8 cellular contexts compared by ENCODE assay signal in genomic region chr19:13732337-13732736, GRCh38. TPM values are rescaled to one million over a fixed set of nuclear protein-coding genes. Genes with fewer than 3 reads are reported as not detected.
DNase-seq lines count a peak whose midpoint lies in the region; ATAC-seq, FAIRE-seq and TF ChIP-seq lines count a peak whose summit lies in the region.

No MANE protein-coding gene starts in this region.

- H3K4me3 ChIP-seq in OCI-LY3 (ENCODE audit: low read length) (peak overlapping the region; percentile 96), H1 (ENCODE audit: extremely low read depth in 1 of 4, insufficient read depth in 2 of 4, low read depth in 3 of 4, low read length in 4 of 4) (peak overlapping the region in 3 of 4 experiments; percentile 48 to 61 (median 61); a peak in 4 of 8 replicates), trophoblast cell (ENCODE audit: low read depth, low read length) (no peak overlapping the region)

- H3K14ac ChIP-seq in H1 (ENCODE audit: insufficient read length): no peak overlapping the region
- H3K14ac ChIP-seq in trophoblast cell (ENCODE audit: low read length): no peak overlapping the region

- no peak overlapping the region for H2AK5ac ChIP-seq in H1 (ENCODE audit: low read depth, low read length)
- no peak overlapping the region for H2AK5ac ChIP-seq in trophoblast cell (ENCODE audit: low read length)

- H3K18ac ChIP-seq in H1 (ENCODE audit: extremely low read depth, low read length): no peak overlapping the region
- no peak overlapping the region for H3K18ac ChIP-seq in trophoblast cell (ENCODE audit: low read length)

- H4K8ac ChIP-seq in H1 (ENCODE audit: extremely low read depth, insufficient read depth, low read length) (no peak overlapping the region), trophoblast cell (ENCODE audit: low read depth, low read length) (no peak overlapping the region)

- H2BK120ac ChIP-seq in H1 (replicated peaks; ENCODE audit: low read depth, low read length): no peak overlapping the region
- no peak overlapping the region for H2BK120ac ChIP-seq in trophoblast cell (ENCODE audit: insufficient read depth, low read length, poor library complexity)

- no peak overlapping the region for H2BK12ac ChIP-seq in H1 (ENCODE audit: low read depth, low read length)
- H2BK12ac ChIP-seq in trophoblast cell (ENCODE audit: low read length): no peak overlapping the region

- no peak overlapping the region for H4K5ac ChIP-seq in H1 (ENCODE audit: insufficient read length, low read depth, low read length)

- TF ChIP-seq EP300 in H1 (IDR thresholded peaks at IDR 0.05; ENCODE audit: borderline replicate concordance in 1 of 2, low read depth in 2 of 2, low read length in 2 of 2): no peak

- peak overlapping the region; percentile 99 for H3K4me2 ChIP-seq in OCI-LY3 (ENCODE audit: low read length)
- peak overlapping the region; percentile 81 to 88; a peak in 3 of 4 replicates for H3K4me2 ChIP-seq in H1 (ENCODE audit: insufficient read depth in 1 of 2, low read depth in 2 of 2, low read length in 2 of 2)
- H3K4me2 ChIP-seq in trophoblast cell (ENCODE audit: low read length): peak overlapping the region; percentile 96

- POLR2A ChIA-PET in H1 (lab: Charles Lee; ENCODE audit: partially characterized antibody): interaction anchor here (1.1 kb wide), 1 partner anchor 8 kb away, joined by 4 read pairs; no protein-coding TSS in a partner anchor

- 88% methylated on average over 7 of the region's 8 CpGs; no CpG with 5 or more reads in 1 of the 2 experiments for WGBS in H1 (ENCODE audit: extremely low coverage in 1 of 2, insufficient coverage in 1 of 2, insufficient read length in 1 of 2, insufficient replicate concordance in 2 of 2, low coverage in 1 of 2, low lambda C conversion rate in 2 of 2, missing lambda C conversion rate in 1 of 2), 2 experiments
- WGBS in trophoblast cell (ENCODE audit: extremely low coverage, insufficient coverage, insufficient read length): no CpG with 5 or more reads among the region's 8 CpGs

- H3K9me3 ChIP-seq in ES-I3 (ENCODE audit: control insufficient read depth, insufficient read depth, low read length) (no peaks in the 10 kb centered on the region), OCI-LY3 (ENCODE audit: insufficient read depth, low read length) (no peaks in the 10 kb centered on the region), H1 (ENCODE audit: insufficient read depth in 2 of 2, low read depth in 1 of 2, low read length in 1 of 2) (no peaks in the 10 kb centered on the region), trophoblast cell (ENCODE audit: insufficient read depth, low read depth, low read length) (no peaks in the 10 kb centered on the region)

- no peak overlapping the region for H4K12ac ChIP-seq in trophoblast cell (ENCODE audit: low read depth, low read length)

- H3K79me1 ChIP-seq in H1 (ENCODE audit: low read depth, low read length) (no peaks in the 10 kb centered on the region; the same call in 1 of the 2 replicates), trophoblast cell (ENCODE audit: low read length) (peaks cover 5% of the 10 kb centered on the region)

- H3K23ac ChIP-seq in H1 (ENCODE audit: insufficient read length) (no peak overlapping the region), trophoblast cell (ENCODE audit: low read length) (no peak overlapping the region)

- H3K27ac ChIP-seq in OCI-LY3 (ENCODE audit: low read length): no peak overlapping the region
- no peak overlapping the region for H3K27ac ChIP-seq in H1 (ENCODE audit: low read depth, low read length)
- H3K27ac ChIP-seq in trophoblast cell (ENCODE audit: low read depth, low read length): no peak overlapping the region

- DNase-seq in H1 (ENCODE audit: low read depth in 1 of 2, low spot score in 2 of 2) (no peak), trophoblast cell (no peak), NCI-H1694 (lab: John Stamatoyannopoulos, UW) (no peak), occipital lobe (lab: John Stamatoyannopoulos, UW) (no peak), SIG-M5 (lab: John Stamatoyannopoulos, UW) (no peak)

- FAIRE-seq in H1 (lab: Jason Lieb, UNC): no peak

- no peak overlapping the region for H2AFZ ChIP-seq in OCI-LY3 (ENCODE audit: low read depth, low read length)
- no peak overlapping the region for H2AFZ ChIP-seq in H1 (ENCODE audit: low read length)
- H2AFZ ChIP-seq in trophoblast cell (ENCODE audit: insufficient read depth, low read length, poor library complexity): no peak overlapping the region

- CTCF ChIA-PET in H1 (lab: Charles Lee; ENCODE audit: partially characterized antibody): interaction anchor here (0.9 to 3.0 kb wide), 4 partner anchors 10 to 311 kb away, joined by 3 to 13 read pairs (median 4); no protein-coding TSS in a partner anchor

- H2BK5ac ChIP-seq in H1 (ENCODE audit: low read depth, low read length): no peak overlapping the region
- no peak overlapping the region for H2BK5ac ChIP-seq in trophoblast cell (ENCODE audit: low read depth, low read length, poor library complexity)

- H3K36me3 ChIP-seq in ES-I3 (ENCODE audit: insufficient read depth, low read length) (no peaks in the 10 kb centered on the region), OCI-LY3 (replicated peaks; ENCODE audit: low read depth, low read length) (no peaks in the 10 kb centered on the region), H1 (ENCODE audit: control insufficient read depth in 2 of 4, insufficient read depth in 4 of 4, low read length in 3 of 4) (no peaks in the 10 kb centered on the region; a peak in 1 of 8 replicates), trophoblast cell (ENCODE audit: control insufficient read depth in 1 of 2, insufficient read depth in 2 of 2, low read length in 2 of 2) (no peaks in the 10 kb centered on the region)

- H3K4ac ChIP-seq in H1 (replicated peaks; ENCODE audit: insufficient read length, low read depth, low read length) (no peak overlapping the region), trophoblast cell (ENCODE audit: low read depth, low read length) (no peak overlapping the region)

- H3K23me2 ChIP-seq in H1 (ENCODE audit: low read depth, low read length): peaks cover 4% of the 10 kb centered on the region

- H3K79me2 ChIP-seq in OCI-LY3 (ENCODE audit: low read length): no peaks in the 10 kb centered on the region
- H3K79me2 ChIP-seq in H1 (ENCODE audit: control insufficient read depth in 1 of 2, insufficient read depth in 2 of 2, low read length in 2 of 2): no peaks in the 10 kb centered on the region
- H3K79me2 ChIP-seq in trophoblast cell (ENCODE audit: control insufficient read depth, insufficient read depth, low read length, poor library complexity): peaks cover 3% of the 10 kb centered on the region

- H3K9ac ChIP-seq in ES-I3 (ENCODE audit: low read depth, low read length): peak overlapping the region; percentile 92; the same call in 1 of the 2 replicates
- H3K9ac ChIP-seq in OCI-LY3 (ENCODE audit: low read length): no peak overlapping the region
- H3K9ac ChIP-seq in H1 (replicated peaks in 1 of 4; ENCODE audit: extremely low read depth in 1 of 4, low read depth in 3 of 4, low read length in 3 of 4): peak overlapping the region in 1 of 4 experiments; percentile 81; a peak in 1 of 7 replicates
- H3K9ac ChIP-seq in trophoblast cell (ENCODE audit: low read length): no peak overlapping the region

- no peak for ATAC-seq in HG02798 (IDR thresholded peaks at IDR 0.05; ENCODE audit: poor library complexity, unreplicated experiment)

- TF ChIP-seq CTCF in OCI-LY3 (IDR thresholded peaks at IDR 0.05; ENCODE audit: low read depth, low read length) (no peak), H1 (IDR thresholded peaks at IDR 0.05; ENCODE audit: control extremely low read depth in 1 of 3, insufficient read depth in 1 of 3, low read depth in 1 of 3, low read length in 3 of 3) (no peak)

- H3K27me3 ChIP-seq in OCI-LY3 (ENCODE audit: low read depth, low read length) (no peaks in the 10 kb centered on the region), H1 (replicated peaks in 1 of 4; ENCODE audit: control insufficient read depth in 3 of 4, extremely low read depth in 1 of 4, insufficient read depth in 3 of 4, low read length in 3 of 4) (no peaks in the 10 kb centered on the region), trophoblast cell (ENCODE audit: insufficient read depth, low read length) (no peaks in the 10 kb centered on the region)

- H3K4me1 ChIP-seq in ES-I3 (ENCODE audit: insufficient read depth, low read length): peaks cover 8% of the 10 kb centered on the region; the same call in 1 of the 2 replicates
- peaks cover 25% of the 10 kb centered on the region for H3K4me1 ChIP-seq in OCI-LY3 (ENCODE audit: low read length)
- H3K4me1 ChIP-seq in H1 (replicated peaks in 1 of 4; ENCODE audit: control insufficient read depth in 3 of 4, insufficient read depth in 4 of 4, low read length in 3 of 4): peaks cover 0 to 5% (median 0%) of the 10 kb centered on the region in 4 experiments; a peak in 2 of 7 replicates
- H3K4me1 ChIP-seq in trophoblast cell (ENCODE audit: control insufficient read depth in 1 of 2, insufficient read depth in 2 of 2, low read length in 2 of 2): peaks cover 3 to 7% of the 10 kb centered on the region in 2 experiments

- H4K91ac ChIP-seq in H1 (replicated peaks; ENCODE audit: insufficient read length, low read length): no peak overlapping the region
- H4K91ac ChIP-seq in trophoblast cell (ENCODE audit: low read depth, low read length): no peak overlapping the region

- no peak overlapping the region for H2BK15ac ChIP-seq in H1 (ENCODE audit: low read length)

- no peak overlapping the region for H3K56ac ChIP-seq in H1 (replicated peaks; ENCODE audit: insufficient read length, low read depth, low read length)

- H4K20me1 ChIP-seq in OCI-LY3 (ENCODE audit: insufficient read depth, low read length) (no peaks in the 10 kb centered on the region), H1 (replicated peaks in 1 of 2; ENCODE audit: control insufficient read depth in 1 of 2, insufficient read depth in 2 of 2, low read length in 2 of 2) (no peaks in the 10 kb centered on the region)

- no peak for TF ChIP-seq RAD21 in H1 (IDR thresholded peaks at IDR 0.05 in 1 of 2, conservative IDR thresholded peaks at IDR 0.05 in 1 of 2; ENCODE audit: low read depth in 2 of 2, low read length in 2 of 2)

- TF ChIP-seq POLR2A in H1 (IDR thresholded peaks at IDR 0.05; ENCODE audit: control extremely low read depth in 1 of 2, low read depth in 2 of 2, low read length in 2 of 2): no peak

- no peak overlapping the region for H2BK20ac ChIP-seq in H1 (ENCODE audit: low read length)

RNA-seq across cellular contexts. Expression of gene MRI1, which starts 32.0 kb away (rescaled TPM):
- 21.7 and 24.5 TPM in 2 replicates for total RNA-seq in H1 (2021; fragmentation: NEBNext Ultra II Directional; extraction: Animal tissue kit (Norgen Biotek cat#: 25700))
- 29.5 and 44.6 TPM in 2 replicates for polyA plus RNA-seq in H1 (2011; rRNA removed)
- 35.0 TPM for polyA plus RNA-seq in H1 (2011; cell fraction: cytosol; rRNA removed)
- polyA plus RNA-seq in H1 (2011; cell fraction: nucleus; rRNA removed): 91.3 TPM
- 14.6 to 20.0 TPM (median 18.0 TPM) in 4 replicates for polyA plus RNA-seq in H1 (2012, experiment 1 of 2)
- polyA plus RNA-seq in H1 (2012, experiment 2 of 2): 21.8 TPM
- polyA plus RNA-seq in H1 (2013, experiment 1 of 2): 21.4 TPM
- 20.1 TPM for polyA plus RNA-seq in H1 (2013, experiment 2 of 2)
- polyA minus RNA-seq in H1 (2011; rRNA and poly(A)+ RNA removed): 14.9 and 18.8 TPM in 2 replicates
- 22.0 TPM for polyA minus RNA-seq in H1 (2011; cell fraction: cytosol; rRNA and poly(A)+ RNA removed)
- polyA minus RNA-seq in H1 (2011; cell fraction: nucleus; rRNA and poly(A)+ RNA removed): 18.2 TPM
- polyA plus RNA-seq in trophoblast cell (2013): 24.5 and 25.8 TPM in 2 replicates
- 16.4 TPM for total RNA-seq in occipital lobe

RNA-seq across cellular contexts. Expression of gene C19orf53, which starts 41.9 kb away (rescaled TPM):
- total RNA-seq in H1 (2021; fragmentation: NEBNext Ultra II Directional; extraction: Animal tissue kit (Norgen Biotek cat#: 25700)): 104 and 116 TPM in 2 replicates
- polyA plus RNA-seq in H1 (2011; rRNA removed): 169 and 193 TPM in 2 replicates
- polyA plus RNA-seq in H1 (2011; cell fraction: cytosol; rRNA removed): 245 TPM
- 182 TPM for polyA plus RNA-seq in H1 (2011; cell fraction: nucleus; rRNA removed)
- polyA plus RNA-seq in H1 (2012, experiment 1 of 2): 163 to 238 TPM (median 229 TPM) in 4 replicates
- polyA plus RNA-seq in H1 (2012, experiment 2 of 2): 247 TPM
- 287 TPM for polyA plus RNA-seq in H1 (2013, experiment 1 of 2)
- polyA plus RNA-seq in H1 (2013, experiment 2 of 2): 294 TPM
- polyA minus RNA-seq in H1 (2011; rRNA and poly(A)+ RNA removed): 41.1 and 45.8 TPM in 2 replicates
- 65.8 TPM for polyA minus RNA-seq in H1 (2011; cell fraction: cytosol; rRNA and poly(A)+ RNA removed)
- polyA minus RNA-seq in H1 (2011; cell fraction: nucleus; rRNA and poly(A)+ RNA removed): 48.6 TPM
- 270 and 271 TPM in 2 replicates for polyA plus RNA-seq in trophoblast cell (2013)
- total RNA-seq in occipital lobe: 15.8 TPM
